18 cellular contexts compared by ENCODE assay signal in genomic region chr1:56094168-56094567, GRCh38.
A peak's percentile ranks its signal among the peaks of the same experiment; 100 is the strongest.
DNase-seq lines count a peak whose midpoint lies in the region; ATAC-seq and TF ChIP-seq lines count a peak whose summit lies in the region.
"Had no signal": no experiment of that assay in that cellular context is flagged by ENCODE, and none has a peak within 500 bp of the region (broad histone marks: within the 10 kb centered on the region; RNA-seq: fewer than 3 reads in every experiment).

No MANE protein-coding gene starts in this region.

- H3K4me3 Mint-ChIP-seq in naive thymus-derived CD8-positive, alpha-beta T cell: no peak overlapping the region
- H3K4me3 Mint-ChIP-seq: CD4-positive, alpha-beta T cell had no signal

- DNase-seq in NCI-H1105 treated with DMSO at 0.1 percent for 48 hours (lab: John Stamatoyannopoulos, UW): peak; percentile 33
- no peak for DNase-seq in NCI-H1105 (lab: John Stamatoyannopoulos, UW)
- DNase-seq in NCI-H2171 treated with DMSO at 0.1 percent for 48 hours (lab: John Stamatoyannopoulos, UW): peak; percentile 65
- DNase-seq in fibroblast of mammary gland (ENCODE audit: low read depth): peak; percentile 90
- DNase-seq in sciatic nerve (ENCODE audit: low spot score): no peak
- DNase-seq in HUDEP-2 (lab: John Stamatoyannopoulos, UW; ENCODE audit: unreplicated experiment in 76 of 76): no peak
- no peak for DNase-seq in Ammon's horn (ENCODE audit: low spot score)
- DNase-seq in naive thymus-derived CD8-positive, alpha-beta T cell: no peak
- DNase-seq: AML-193; CD4-positive, alpha-beta T cell; MG63; NCI-H2029; NCI-H226; NCI-H526 treated with DMSO at 0.1 percent for 48 hours; NK-92 treated with Interleukin-12 subunit alpha and Interleukin-12 subunit beta, amount 100 ng/mL, for 24 hours; OCI-M1 had no signal

- peaks cover 0 to 11% (median 0%) of the 10 kb centered on the region in 9 donors for H3K9me3 Mint-ChIP-seq in naive thymus-derived CD8-positive, alpha-beta T cell

- H3K4me1 Mint-ChIP-seq in naive thymus-derived CD8-positive, alpha-beta T cell: no peaks in the 10 kb centered on the region

- no peaks in the 10 kb centered on the region for H3K36me3 Mint-ChIP-seq in naive thymus-derived CD8-positive, alpha-beta T cell

- no peak overlapping the region for H3K27ac Mint-ChIP-seq in naive thymus-derived CD8-positive, alpha-beta T cell
- H3K27ac Mint-ChIP-seq: CD4-positive, alpha-beta T cell had no signal

- ATAC-seq in sciatic nerve: peak; percentile 48
- ATAC-seq in naive thymus-derived CD8-positive, alpha-beta T cell: no peak

- peaks cover 0 to 4% (median 0%) of the 10 kb centered on the region in 5 donors for H3K27me3 Mint-ChIP-seq in naive thymus-derived CD8-positive, alpha-beta T cell
- H3K27me3 Mint-ChIP-seq: CD4-positive, alpha-beta T cell had no signal

- H3K4me3 ChIP-seq in fibroblast of mammary gland (ENCODE audit: control insufficient read depth, low read depth, low read length): no peak overlapping the region
- H3K4me3 ChIP-seq: HAP-1, MG63, SJSA1 had no signal

- intact Hi-C loops in sciatic nerve (cut with DNase I): no loop called here

- TF ChIP-seq CTCF in fibroblast of mammary gland (conservative IDR thresholded peaks at IDR 0.05; ENCODE audit: control insufficient read depth, insufficient read depth, low read depth, low read length): no peak

- POLR2A ChIA-PET in naive thymus-derived CD8-positive, alpha-beta T cell (lab: Charles Lee): no interaction called here

Comparison
In these comparisons a context has a peak if more than half of its experiments do, and no peak if none do; other contexts are left out.
1. DNase-seq: peak in NCI-H1105 treated with DMSO at 0.1 percent for 48 hours (single experiment), NCI-H2171 treated with DMSO at 0.1 percent for 48 hours (single experiment) and fibroblast of mammary gland (single experiment); none in NCI-H1105 (single experiment), sciatic nerve (single experiment), HUDEP-2 (0 of 76), Ammon's horn (single experiment) and naive thymus-derived CD8-positive, alpha-beta T cell (0 of 10).